ENCODE assay signal across 10 cellular contexts in the genomic region with DNA sequence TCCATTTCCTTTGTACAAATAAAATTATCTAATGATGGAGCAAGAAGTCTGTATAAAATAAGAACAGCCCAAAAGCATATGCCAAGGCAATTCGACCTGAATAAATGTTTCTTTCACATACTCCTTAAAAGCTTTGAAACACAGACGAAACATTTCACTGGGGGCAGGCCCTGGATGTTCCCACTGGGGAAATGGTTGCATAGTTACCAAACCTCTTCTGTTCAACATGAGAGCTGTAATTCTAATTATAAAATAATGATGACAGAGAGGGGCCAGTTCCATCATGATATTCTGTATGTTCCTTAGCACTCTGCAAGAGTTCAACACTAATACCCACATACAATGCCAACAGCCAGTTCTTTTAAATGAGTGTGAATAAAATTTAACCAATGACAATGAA.
"Had no signal": no experiment of that assay in that cellular context is flagged by ENCODE, and none has a peak within 500 bp of the region (broad histone marks: within the 10 kb centered on the region; RNA-seq: fewer than 3 reads in every experiment).

No MANE protein-coding gene starts in this region.

- H3K9me3 Mint-ChIP-seq: stimulated activated effector memory CD8-positive, alpha-beta T cell treated with anti-CD3 and anti-CD28 coated beads, Interleukin-12 subunit alpha, Interleukin-12 subunit beta, amount 100 ng/mL, for 72 hours had no signal

- H3K27ac Mint-ChIP-seq: nephron progenitor cell; stimulated activated effector memory CD8-positive, alpha-beta T cell treated with anti-CD3 and anti-CD28 coated beads, Interleukin-12 subunit alpha, Interleukin-12 subunit beta, amount 100 ng/mL, for 72 hours had no signal

- DNase-seq: activated CD4-positive, alpha-beta T cell treated with anti-CD3 and anti-CD28 coated beads, Interleukin-2, amount 50 U/mL, for 1 hour; activated CD8-positive, alpha-beta memory T cell treated with anti-CD3 and anti-CD28 coated beads for 24 hours; activated naive CD4-positive, alpha-beta T cell treated with anti-CD3 and anti-CD28 coated beads, Interleukin-2, amount 50 U/mL, for 16 hours; adrenal gland; dorsolateral prefrontal cortex; erythroblast; gastrocnemius medialis; nephron progenitor cell; psoas muscle had no signal

- H3K4me3 Mint-ChIP-seq: nephron progenitor cell; stimulated activated effector memory CD8-positive, alpha-beta T cell treated with anti-CD3 and anti-CD28 coated beads, Interleukin-12 subunit alpha, Interleukin-12 subunit beta, amount 100 ng/mL, for 72 hours had no signal

- H3K4me1 Mint-ChIP-seq: stimulated activated effector memory CD8-positive, alpha-beta T cell treated with anti-CD3 and anti-CD28 coated beads, Interleukin-12 subunit alpha, Interleukin-12 subunit beta, amount 100 ng/mL, for 72 hours had no signal

- H3K36me3 Mint-ChIP-seq: stimulated activated effector memory CD8-positive, alpha-beta T cell treated with anti-CD3 and anti-CD28 coated beads, Interleukin-12 subunit alpha, Interleukin-12 subunit beta, amount 100 ng/mL, for 72 hours had no signal

- ATAC-seq: psoas muscle; stimulated activated effector memory CD8-positive, alpha-beta T cell treated with anti-CD3 and anti-CD28 coated beads, Interleukin-12 subunit alpha, Interleukin-12 subunit beta, amount 100 ng/mL, for 72 hours had no signal
